ENCODE assay signal across 12 cellular contexts in the genomic region with DNA sequence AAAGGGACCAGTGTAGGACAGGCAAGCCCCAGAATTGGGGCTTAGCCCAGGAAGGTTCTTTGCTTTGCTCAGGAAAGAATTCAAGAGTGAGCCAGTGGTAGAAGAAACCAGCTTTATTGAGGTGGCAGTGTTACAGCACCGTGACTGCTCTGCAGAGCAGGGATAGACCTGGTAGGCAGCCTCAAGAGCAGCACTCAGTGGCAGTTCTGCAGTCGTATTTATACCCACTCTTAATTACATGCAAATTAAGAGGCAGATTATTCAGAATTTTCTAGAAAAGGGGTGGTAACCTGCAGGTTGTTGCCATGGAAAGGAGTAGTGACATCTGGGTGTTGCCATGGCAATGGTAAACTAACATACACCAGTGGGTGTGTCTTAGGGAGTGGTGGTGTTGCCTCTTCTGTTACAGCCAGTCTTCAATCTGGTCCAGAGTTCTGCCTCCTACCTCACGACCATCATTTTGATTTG.
DNase-seq lines count a peak whose midpoint lies in the region; ATAC-seq and TF ChIP-seq lines count a peak whose summit lies in the region.
"Had no signal": no experiment of that assay in that cellular context is flagged by ENCODE, and none has a peak within 500 bp of the region (broad histone marks: within the 10 kb centered on the region; RNA-seq: fewer than 3 reads in every experiment).

No MANE protein-coding gene starts in this region.

- no peak for TF ChIP-seq POLR2A in sigmoid colon (IDR thresholded peaks at IDR 0.05)

- H3K9me3 ChIP-seq in sigmoid colon = no peaks in the 10 kb centered on the region
- H3K9me3 ChIP-seq: left lung, upper lobe of right lung had no signal

- H3K4me3 Mint-ChIP-seq in activated CD4-positive, alpha-beta T cell treated with anti-CD3 and anti-CD28 coated beads, Interleukin-2, amount 10 ng/mL, durations not matched to agents 7 days and 5 days = no peak overlapping the region
- no peak overlapping the region for H3K4me3 Mint-ChIP-seq in central memory CD8-positive, alpha-beta T cell
- H3K4me3 Mint-ChIP-seq in naive thymus-derived CD8-positive, alpha-beta T cell = peak overlapping the region in 1 of 10 donors; percentile 6

- H3K27me3 Mint-ChIP-seq in activated CD4-positive, alpha-beta T cell treated with anti-CD3 and anti-CD28 coated beads, Interleukin-2, amount 10 ng/mL, durations not matched to agents 7 days and 5 days = no peaks in the 10 kb centered on the region
- H3K27me3 Mint-ChIP-seq in central memory CD8-positive, alpha-beta T cell = no peaks in the 10 kb centered on the region
- H3K27me3 Mint-ChIP-seq in naive thymus-derived CD8-positive, alpha-beta T cell = no peaks in the 10 kb centered on the region

- no peaks in the 10 kb centered on the region for H3K4me1 ChIP-seq in sigmoid colon
- H3K4me1 ChIP-seq: BE2C, left lung, upper lobe of right lung had no signal

- intact Hi-C loops in sigmoid colon (cut with DNase I) = no loop called here

- H3K4me1 Mint-ChIP-seq in activated CD4-positive, alpha-beta T cell treated with anti-CD3 and anti-CD28 coated beads, Interleukin-2, amount 10 ng/mL, durations not matched to agents 7 days and 5 days = peaks cover 13% of the 10 kb centered on the region
- peaks cover 53% of the 10 kb centered on the region for H3K4me1 Mint-ChIP-seq in central memory CD8-positive, alpha-beta T cell
- H3K4me1 Mint-ChIP-seq in naive thymus-derived CD8-positive, alpha-beta T cell = peaks cover 29 to 73% (median 64%) of the 10 kb centered on the region in 4 donors

- H3K27ac ChIP-seq in sigmoid colon = no peak overlapping the region
- H3K27ac ChIP-seq: left lung, upper lobe of right lung had no signal

- ATAC-seq in central memory CD8-positive, alpha-beta T cell (replicated peaks; ENCODE audit: extremely low read depth, poor library complexity, severe bottlenecking) = peak; percentile 64
- peak; percentile 74 to 94 for ATAC-seq in naive thymus-derived CD8-positive, alpha-beta T cell
- ATAC-seq in HG03520 (IDR thresholded peaks at IDR 0.05; ENCODE audit: unreplicated experiment) = no peak
- ATAC-seq: left lung, upper lobe of right lung had no signal

- no peaks in the 10 kb centered on the region for H3K36me3 ChIP-seq in sigmoid colon
- H3K36me3 ChIP-seq: BE2C, left lung, upper lobe of right lung had no signal

- no peak overlapping the region for H3K27ac Mint-ChIP-seq in activated CD4-positive, alpha-beta T cell treated with anti-CD3 and anti-CD28 coated beads, Interleukin-2, amount 10 ng/mL, durations not matched to agents 7 days and 5 days
- H3K27ac Mint-ChIP-seq in central memory CD8-positive, alpha-beta T cell (ENCODE audit: low read depth) = peak overlapping the region; percentile 22
- peak overlapping the region in 9 of 10 donors; percentile 11 to 86 (median 80) for H3K27ac Mint-ChIP-seq in naive thymus-derived CD8-positive, alpha-beta T cell

- TF ChIP-seq CTCF in sigmoid colon (IDR thresholded peaks at IDR 0.05) = no peak

- no peak for TF ChIP-seq EP300 in sigmoid colon (IDR thresholded peaks at IDR 0.05)

- no peaks in the 10 kb centered on the region for H3K27me3 ChIP-seq in sigmoid colon
- H3K27me3 ChIP-seq: BE2C, left lung, upper lobe of right lung had no signal

- 56 to 82% methylated on average over 3 of the region's 3 CpGs for WGBS in sigmoid colon, 2 donors

- no peaks in the 10 kb centered on the region for H3K9me3 Mint-ChIP-seq in activated CD4-positive, alpha-beta T cell treated with anti-CD3 and anti-CD28 coated beads, Interleukin-2, amount 10 ng/mL, durations not matched to agents 7 days and 5 days
- no peaks in the 10 kb centered on the region for H3K9me3 Mint-ChIP-seq in central memory CD8-positive, alpha-beta T cell
- peaks cover 0 to 9% (median 0%) of the 10 kb centered on the region in 9 donors for H3K9me3 Mint-ChIP-seq in naive thymus-derived CD8-positive, alpha-beta T cell

- H3K36me3 Mint-ChIP-seq in activated CD4-positive, alpha-beta T cell treated with anti-CD3 and anti-CD28 coated beads, Interleukin-2, amount 10 ng/mL, durations not matched to agents 7 days and 5 days (ENCODE audit: low read depth) = peaks cover 3% of the 10 kb centered on the region
- peaks cover 9% of the 10 kb centered on the region for H3K36me3 Mint-ChIP-seq in central memory CD8-positive, alpha-beta T cell (ENCODE audit: insufficient read depth)
- peaks cover 0 to 46% (median 12%) of the 10 kb centered on the region in 3 donors for H3K36me3 Mint-ChIP-seq in naive thymus-derived CD8-positive, alpha-beta T cell

- CTCF ChIA-PET in activated CD4-positive, alpha-beta T cell treated with anti-CD3 and anti-CD28 coated beads, Interleukin-2, amount 10 ng/mL, durations not matched to agents 7 days and 5 days (lab: Charles Lee) = interaction anchor here (1.3 kb wide), 1 partner anchor 10 kb away, joined by 4 read pairs; no protein-coding TSS in a partner anchor

- H3K4me3 ChIP-seq in sigmoid colon = no peak overlapping the region
- H3K4me3 ChIP-seq: left lung, upper lobe of right lung had no signal

- POLR2A ChIA-PET in activated CD4-positive, alpha-beta T cell treated with anti-CD3 and anti-CD28 coated beads, Interleukin-2, amount 10 ng/mL, durations not matched to agents 7 days and 5 days (lab: Charles Lee) = no interaction called here
- POLR2A ChIA-PET in naive thymus-derived CD8-positive, alpha-beta T cell (lab: Charles Lee) = no interaction called here

- DNase-seq in activated CD4-positive, alpha-beta T cell treated with anti-CD3 and anti-CD28 coated beads, Interleukin-2, amount 10 ng/mL, durations not matched to agents 7 days and 5 days = peak; percentile 21
- DNase-seq in activated CD4-positive, alpha-beta T cell treated with anti-CD3 and anti-CD28 coated beads, Interleukin-2, amount 50 U/mL, for 48 hours = no peak
- peak; percentile 8 for DNase-seq in NCI-H2196 (lab: John Stamatoyannopoulos, UW; ENCODE audit: unreplicated experiment)
- no peak for DNase-seq in central memory CD8-positive, alpha-beta T cell (ENCODE audit: low spot score in 2 of 2)
- peak in 6 of 10 donors; percentile 5 to 57 (median 30) for DNase-seq in naive thymus-derived CD8-positive, alpha-beta T cell
- no peak for DNase-seq in SW480 (ENCODE audit: low spot score)
- DNase-seq in sigmoid colon = no peak
- DNase-seq: BE2C, left lung, NCI-H345, upper lobe of right lung had no signal

Comparison
In these comparisons a context has a peak if more than half of its experiments do, and no peak if none do; other contexts are left out.
1. DNase-seq: peak in activated CD4-positive, alpha-beta T cell treated with anti-CD3 and anti-CD28 coated beads, Interleukin-2, amount 10 ng/mL, durations not matched to agents 7 days and 5 days (single experiment), NCI-H2196 (single experiment) and naive thymus-derived CD8-positive, alpha-beta T cell (6 of 10); none in activated CD4-positive, alpha-beta T cell treated with anti-CD3 and anti-CD28 coated beads, Interleukin-2, amount 50 U/mL, for 48 hours (0 of 2), central memory CD8-positive, alpha-beta T cell (0 of 2), SW480 (single experiment) and sigmoid colon (single experiment).